9 cellular contexts compared by ENCODE assay signal in the genomic region with DNA sequence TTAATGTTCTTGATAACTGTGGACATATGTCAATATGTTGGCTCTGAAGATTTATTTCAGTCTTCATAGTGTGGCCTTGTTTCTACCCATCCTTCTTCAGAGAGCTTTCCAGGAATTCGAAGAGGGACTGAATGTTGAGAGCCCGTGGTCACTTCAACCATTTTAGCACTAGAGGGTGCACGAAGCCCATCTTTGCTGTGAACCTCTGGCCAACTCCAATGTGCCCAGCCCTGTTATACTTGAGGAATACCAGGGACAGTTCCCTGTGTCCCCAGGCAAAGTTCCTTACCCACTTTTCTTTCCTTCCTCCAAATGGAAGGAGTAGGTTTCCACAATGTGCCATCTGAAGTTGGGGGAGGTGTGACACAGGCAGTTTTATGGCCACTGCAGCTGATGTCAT.
A peak's percentile ranks its signal among the peaks of the same experiment; 100 is the strongest.
DNase-seq lines count a peak whose midpoint lies in the region; ATAC-seq and TF ChIP-seq lines count a peak whose summit lies in the region.
"Had no signal": no experiment of that assay in that cellular context is flagged by ENCODE, and none has a peak within 500 bp of the region (broad histone marks: within the 10 kb centered on the region; RNA-seq: fewer than 3 reads in every experiment).

No MANE protein-coding gene starts in this region.

- no peaks in the 10 kb centered on the region for H3K36me3 ChIP-seq in HEK293 (ENCODE audit: control insufficient read depth in 2 of 2, insufficient read depth in 1 of 2, low read length in 2 of 2)

- POLR2A ChIA-PET in HEK293 (lab: Yijun Ruan, JAX), result no interaction called here

- CTCF ChIA-PET in HEK293 (lab: Yijun Ruan, JAX), result no interaction called here

- in situ Hi-C loops in SK-MEL-5 (cut with HindIII; ENCODE audit: low pct_unique_long_range_greater_than_20kb, low sequenced_read_pairs), result no loop called here

- ATAC-seq in stimulated activated naive CD8-positive, alpha-beta T cell treated with anti-CD3 and anti-CD28 coated beads, Interleukin-15, Interleukin-2, amounts not matched to agents 100 U/mL and 50 U/mL, for 24 hours, result no peak
- no peak for ATAC-seq in GM19328 (IDR thresholded peaks at IDR 0.05; ENCODE audit: unreplicated experiment)

- no peak overlapping the region for H3K4me3 ChIP-seq in HEK293 (ENCODE audit: low read depth, low read length)

- TF ChIP-seq CTCF in HEK293 (tag by site-specific recombination; IDR thresholded peaks at IDR 0.05), result no peak

- no peaks in the 10 kb centered on the region for H3K4me1 ChIP-seq in HEK293 (ENCODE audit: control insufficient read depth, insufficient read depth, low read length)

- no peak overlapping the region for H3K27ac ChIP-seq in HEK293 (ENCODE audit: extremely low read depth, low read depth, low read length)

- DNase-seq in DMS114 treated with DMSO at 0.1 percent for 48 hours (lab: John Stamatoyannopoulos, UW; ENCODE audit: unreplicated experiment), result peak; percentile 18
- peak; percentile 72 for DNase-seq in SK-MEL-5 (ENCODE audit: low read depth, low spot score)
- peak; percentile 41 for DNase-seq in iPS DF 4.7 (ENCODE audit: extremely low read depth, low spot score)
- no peak for DNase-seq in stimulated activated naive CD8-positive, alpha-beta T cell treated with anti-CD3 and anti-CD28 coated beads, Interleukin-15, Interleukin-2, amounts not matched to agents 100 U/mL and 50 U/mL, for 24 hours
- DNase-seq in NCI-H1436 (lab: John Stamatoyannopoulos, UW), result no peak
- DNase-seq in NCI-H2227 (lab: John Stamatoyannopoulos, UW; ENCODE audit: unreplicated experiment), result no peak
- DNase-seq: activated naive CD8-positive, alpha-beta T cell treated with anti-CD3 and anti-CD28 coated beads, Interleukin-2, amount 10 ng/mL, durations not matched to agents 7 days and 5 days had no signal

- no peaks in the 10 kb centered on the region for H3K9me3 ChIP-seq in HEK293 (ENCODE audit: control insufficient read depth, insufficient read depth, low read depth, low read length)

TF ChIP-seq in HEK293, 187 proteins besides CTCF, POLR2A, EP300 and RAD21:
- TF ChIP-seq, protein P1, sequence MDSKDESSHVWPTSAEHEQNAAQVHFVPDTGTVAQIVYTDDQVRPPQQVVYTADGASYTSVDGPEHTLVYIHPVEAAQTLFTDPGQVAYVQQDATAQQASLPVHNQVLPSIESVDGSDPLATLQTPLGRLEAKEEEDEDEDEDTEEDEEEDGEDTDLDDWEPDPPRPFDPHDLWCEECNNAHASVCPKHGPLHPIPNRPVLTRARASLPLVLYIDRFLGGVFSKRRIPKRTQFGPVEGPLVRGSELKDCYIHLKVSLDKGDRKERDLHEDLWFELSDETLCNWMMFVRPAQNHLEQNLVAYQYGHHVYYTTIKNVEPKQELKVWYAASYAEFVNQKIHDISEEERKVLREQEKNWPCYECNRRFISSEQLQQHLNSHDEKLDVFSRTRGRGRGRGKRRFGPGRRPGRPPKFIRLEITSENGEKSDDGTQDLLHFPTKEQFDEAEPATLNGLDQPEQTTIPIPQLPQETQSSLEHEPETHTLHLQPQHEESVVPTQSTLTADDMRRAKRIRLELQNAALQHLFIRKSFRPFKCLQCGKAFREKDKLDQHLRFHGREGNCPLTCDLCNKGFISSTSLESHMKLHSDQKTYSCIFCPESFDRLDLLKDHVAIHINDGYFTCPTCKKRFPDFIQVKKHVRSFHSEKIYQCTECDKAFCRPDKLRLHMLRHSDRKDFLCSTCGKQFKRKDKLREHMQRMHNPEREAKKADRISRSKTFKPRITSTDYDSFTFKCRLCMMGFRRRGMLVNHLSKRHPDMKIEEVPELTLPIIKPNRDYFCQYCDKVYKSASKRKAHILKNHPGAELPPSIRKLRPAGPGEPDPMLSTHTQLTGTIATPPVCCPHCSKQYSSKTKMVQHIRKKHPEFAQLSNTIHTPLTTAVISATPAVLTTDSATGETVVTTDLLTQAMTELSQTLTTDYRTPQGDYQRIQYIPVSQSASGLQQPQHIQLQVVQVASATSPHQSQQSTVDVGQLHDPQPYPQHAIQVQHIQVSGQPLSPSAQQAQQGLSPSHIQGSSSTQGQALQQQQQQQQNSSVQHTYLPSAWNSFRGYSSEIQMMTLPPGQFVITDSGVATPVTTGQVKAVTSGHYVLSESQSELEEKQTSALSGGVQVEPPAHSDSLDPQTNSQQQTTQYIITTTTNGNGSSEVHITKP (tag by site-specific recombination; IDR thresholded peaks at IDR 0.05), result no peak
- no peak for TF ChIP-seq ZNF37A (tag by site-specific recombination; IDR thresholded peaks at IDR 0.05)
- no peak for TF ChIP-seq PRDM1 (tag by site-specific recombination; IDR thresholded peaks at IDR 0.05)
- TF ChIP-seq, protein P2, sequence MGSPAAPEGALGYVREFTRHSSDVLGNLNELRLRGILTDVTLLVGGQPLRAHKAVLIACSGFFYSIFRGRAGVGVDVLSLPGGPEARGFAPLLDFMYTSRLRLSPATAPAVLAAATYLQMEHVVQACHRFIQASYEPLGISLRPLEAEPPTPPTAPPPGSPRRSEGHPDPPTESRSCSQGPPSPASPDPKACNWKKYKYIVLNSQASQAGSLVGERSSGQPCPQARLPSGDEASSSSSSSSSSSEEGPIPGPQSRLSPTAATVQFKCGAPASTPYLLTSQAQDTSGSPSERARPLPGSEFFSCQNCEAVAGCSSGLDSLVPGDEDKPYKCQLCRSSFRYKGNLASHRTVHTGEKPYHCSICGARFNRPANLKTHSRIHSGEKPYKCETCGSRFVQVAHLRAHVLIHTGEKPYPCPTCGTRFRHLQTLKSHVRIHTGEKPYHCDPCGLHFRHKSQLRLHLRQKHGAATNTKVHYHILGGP (tag by site-specific recombination; IDR thresholded peaks at IDR 0.05), result peak; percentile 70; the same call in 1 of the 2 replicates

Comparison
In these comparisons a context has a peak if more than half of its experiments do, and no peak if none do; other contexts are left out.
1. DNase-seq: peak in DMS114 treated with DMSO at 0.1 percent for 48 hours (single experiment), SK-MEL-5 (single experiment) and iPS DF 4.7 (single experiment); none in stimulated activated naive CD8-positive, alpha-beta T cell treated with anti-CD3 and anti-CD28 coated beads, Interleukin-15, Interleukin-2, amounts not matched to agents 100 U/mL and 50 U/mL, for 24 hours (single experiment), NCI-H1436 (single experiment) and NCI-H2227 (single experiment).